Comparison of ENCODE assay signal across 22 cellular contexts in genomic region chr12:112530941-112531340, GRCh38.
DNase-seq lines count a peak whose midpoint lies in the region; ATAC-seq, FAIRE-seq and TF ChIP-seq lines count a peak whose summit lies in the region.
"Had no signal": no experiment of that assay in that cellular context is flagged by ENCODE, and none has a peak within 500 bp of the region (broad histone marks: within the 10 kb centered on the region; RNA-seq: fewer than 3 reads in every experiment).

No MANE protein-coding gene starts in this region.

- intact Hi-C loops in GM12878 (cut with micrococcal nuclease; ENCODE audit: unreplicated experiment) (no loop called here), MCF 10A (cut with micrococcal nuclease) (no loop called here)

- CTCF ChIA-PET in GM12878 (lab: Yijun Ruan, JAX): no interaction called here
- CTCF ChIA-PET in MCF 10A (lab: Yijun Ruan, JAX): no interaction called here

- POLR2A ChIA-PET in GM12878 (lab: Charles Lee): no interaction called here
- POLR2A ChIA-PET in MCF 10A (lab: Yijun Ruan, JAX): no interaction called here

- H3K27me3 ChIP-seq in KMS-11 (ENCODE audit: insufficient read depth, low read depth) (no peaks in the 10 kb centered on the region), SJSA1 (replicated peaks) (peaks cover 7% of the 10 kb centered on the region), GM12878 (replicated peaks in 1 of 2; ENCODE audit: control insufficient read depth in 2 of 2, insufficient read depth in 2 of 2, low read length in 1 of 2) (no peaks in the 10 kb centered on the region), WERI-Rb-1 (ENCODE audit: insufficient read depth, low read depth, severe bottlenecking) (peaks cover 45% of the 10 kb centered on the region)
- H3K27me3 ChIP-seq: BLaER1 treated with 17β-estradiol and CSF1 and Interleukin-3, amounts not matched to agents 10 nM and 100 nM had no signal

- H3K9ac ChIP-seq in KMS-11: no peak overlapping the region
- no peak overlapping the region for H3K9ac ChIP-seq in GM12878 (ENCODE audit: control insufficient read depth, insufficient read depth, low read length)
- H3K9ac ChIP-seq: BLaER1 treated with 17β-estradiol and CSF1 and Interleukin-3, amounts not matched to agents 10 nM and 100 nM had no signal

- no peaks in the 10 kb centered on the region for H3K9me3 Mint-ChIP-seq in MCF 10A (ENCODE audit: unreplicated experiment)
- H3K9me3 Mint-ChIP-seq: CD4-positive, alpha-beta T cell; CD8-positive, alpha-beta T cell had no signal

- H3K9me3 ChIP-seq in SJSA1 (replicated peaks) (peaks cover 51% of the 10 kb centered on the region), GM12878 (replicated peaks; ENCODE audit: control insufficient read depth, insufficient read depth, low read length) (no peaks in the 10 kb centered on the region), WERI-Rb-1 (ENCODE audit: severe bottlenecking) (no peaks in the 10 kb centered on the region)
- H3K9me3 ChIP-seq: A549, Caco-2 had no signal

- H3K4me3 ChIP-seq in KMS-11 (IDR thresholded peaks at IDR 0.05; ENCODE audit: insufficient read depth, low read depth, low read length) (no peak overlapping the region), SJSA1 (no peak overlapping the region), GM12878 (no peak overlapping the region), WERI-Rb-1 (ENCODE audit: low read depth, low read length) (no peak overlapping the region)
- H3K4me3 ChIP-seq: A549; BLaER1 treated with 17β-estradiol and CSF1 and Interleukin-3, amounts not matched to agents 10 nM and 100 nM had no signal

- H3K4me2 ChIP-seq in KMS-11 (0 out of 2 replicates have a peak overlapping the region, but pooled peaks have one; percentile 9), GM12878 (ENCODE audit: control insufficient read depth, insufficient read depth) (0 out of 2 replicates have a peak overlapping the region, but pooled peaks have one; percentile 13)
- H3K4me2 ChIP-seq: A549; BLaER1 treated with 17β-estradiol and CSF1 and Interleukin-3, amounts not matched to agents 10 nM and 100 nM had no signal

- no peak for TF ChIP-seq CTCF in KMS-11 (conservative IDR thresholded peaks at IDR 0.05; ENCODE audit: low read depth, low read length)
- TF ChIP-seq CTCF in GM12878 (IDR thresholded peaks at IDR 0.05 in 2 of 3, conservative IDR thresholded peaks at IDR 0.05 in 1 of 3; ENCODE audit: control insufficient read depth in 2 of 3, extremely low read depth in 1 of 3, insufficient read depth in 1 of 3, low read depth in 3 of 3, low read length in 3 of 3): no peak
- no peak for TF ChIP-seq CTCF in MCF 10A (IDR thresholded peaks at IDR 0.05; ENCODE audit: unreplicated experiment)
- no peak for TF ChIP-seq CTCF in WERI-Rb-1 (IDR thresholded peaks at IDR 0.05; ENCODE audit: low read depth, low read length)

- no peak for TF ChIP-seq POLR2A in GM12878 (IDR thresholded peaks at IDR 0.05; ENCODE audit: low read depth, low read length)

- H3K27me3 Mint-ChIP-seq in MCF 10A (ENCODE audit: insufficient read depth, unreplicated experiment): no peaks in the 10 kb centered on the region
- H3K27me3 Mint-ChIP-seq: CD4-positive, alpha-beta T cell had no signal

- no peaks in the 10 kb centered on the region for H3K79me2 ChIP-seq in KMS-11 (ENCODE audit: insufficient read depth, low read depth)
- H3K79me2 ChIP-seq in GM12878 (ENCODE audit: control insufficient read depth, insufficient read depth, low read length): no peaks in the 10 kb centered on the region

- no peaks in the 10 kb centered on the region for H3K36me3 ChIP-seq in KMS-11 (ENCODE audit: insufficient read depth)
- no peaks in the 10 kb centered on the region for H3K36me3 ChIP-seq in SJSA1
- H3K36me3 ChIP-seq in GM12878 (ENCODE audit: control insufficient read depth in 2 of 2, insufficient read depth in 2 of 2, low read length in 1 of 2): no peaks in the 10 kb centered on the region
- H3K36me3 ChIP-seq in WERI-Rb-1: no peaks in the 10 kb centered on the region
- H3K36me3 ChIP-seq: BLaER1 treated with 17β-estradiol and CSF1 and Interleukin-3, amounts not matched to agents 10 nM and 100 nM had no signal

- RAD21 ChIA-PET in GM12878 (lab: Charles Lee; ENCODE audit: unreplicated experiment): no interaction called here

- peaks cover 9% of the 10 kb centered on the region for H3K4me1 ChIP-seq in KMS-11 (ENCODE audit: low read depth, poor library complexity, severe bottlenecking)
- no peaks in the 10 kb centered on the region for H3K4me1 ChIP-seq in SJSA1 (replicated peaks)
- H3K4me1 ChIP-seq in GM12878 (ENCODE audit: control insufficient read depth, insufficient read depth, low read length): no peaks in the 10 kb centered on the region
- H3K4me1 ChIP-seq: A549; BLaER1 treated with 17β-estradiol and CSF1 and Interleukin-3, amounts not matched to agents 10 nM and 100 nM; Caco-2 had no signal

- ATAC-seq in GM12878: no peak; the same call in 2 of the 3 replicates
- ATAC-seq: A549; CD8-positive, alpha-beta T cell had no signal

- 0% methylated on average over 2 of the region's 2 CpGs for WGBS in GM12878 (ENCODE audit: insufficient coverage, insufficient replicate concordance, low lambda C conversion rate, missing lambda C conversion rate)

- no peaks in the 10 kb centered on the region for H3K4me1 Mint-ChIP-seq in MCF 10A (ENCODE audit: insufficient read depth, unreplicated experiment)
- H3K4me1 Mint-ChIP-seq: B cell had no signal

- no peak for TF ChIP-seq EP300 in GM12878 (IDR thresholded peaks at IDR 0.05; ENCODE audit: borderline replicate concordance in 1 of 2, control insufficient read depth in 1 of 2, low read depth in 2 of 2, low read length in 2 of 2)

- DNase-seq in SJSA1 (ENCODE audit: low read depth in 1 of 2, low spot score in 2 of 2): peak; percentile 62 to 63
- DNase-seq in GM12878 (ENCODE audit: low read depth, low spot score): no peak
- no peak for DNase-seq in MCF 10A (ENCODE audit: unreplicated experiment)
- DNase-seq in NCI-H345 (lab: John Stamatoyannopoulos, UW): no peak
- no peak for DNase-seq in WERI-Rb-1
- DNase-seq: AML-193; Caco-2; Calu3; CD4-positive, alpha-beta T cell; CD8-positive, alpha-beta T cell; DMS79 treated with DMSO at 0.1 percent for 48 hours; GF-D8 had no signal

- H2AFZ ChIP-seq in KMS-11 (ENCODE audit: low read depth) (no peak overlapping the region), GM12878 (ENCODE audit: control insufficient read depth, low read depth, low read length) (no peak overlapping the region)

- no peak for FAIRE-seq in GM12878 (lab: Jason Lieb, UNC)
- FAIRE-seq: A549, D721Med, G401.6, GM12892, GM18507 had no signal

- SMC1A ChIA-PET in GM12878 (lab: Charles Lee; ENCODE audit: uncharacterized antibody, unreplicated experiment): no interaction called here

- BruUV-seq in GM12878 (replicated peaks; lab: Mats Ljungman, UMichigan) (no TSS peak), MCF 10A (replicated peaks; lab: Mats Ljungman, UMichigan) (no TSS peak)

- in situ Hi-C loops in GM12878 (cut with MboI): no loop called here

- H3K27ac Mint-ChIP-seq in MCF 10A (ENCODE audit: low read depth, unreplicated experiment): no peak overlapping the region
- H3K27ac Mint-ChIP-seq: B cell; CD4-positive, alpha-beta T cell; CD8-positive, alpha-beta T cell had no signal

- no peaks in the 10 kb centered on the region for H3K36me3 Mint-ChIP-seq in MCF 10A (ENCODE audit: insufficient read depth, unreplicated experiment)
- H3K36me3 Mint-ChIP-seq: CD8-positive, alpha-beta T cell had no signal

- H3K4me3 Mint-ChIP-seq in MCF 10A (ENCODE audit: unreplicated experiment): no peak overlapping the region
- H3K4me3 Mint-ChIP-seq: B cell; CD4-positive, alpha-beta T cell; CD8-positive, alpha-beta T cell had no signal

- H3K27ac ChIP-seq in KMS-11: no peak overlapping the region
- H3K27ac ChIP-seq in SJSA1: no peak overlapping the region
- H3K27ac ChIP-seq in GM12878 (ENCODE audit: control insufficient read depth, insufficient read depth): no peak overlapping the region
- no peak overlapping the region for H3K27ac ChIP-seq in WERI-Rb-1
- H3K27ac ChIP-seq: 22Rv1; A549; BLaER1 treated with 17β-estradiol and CSF1 and Interleukin-3, amounts not matched to agents 10 nM and 100 nM; C4-2B had no signal

- no peaks in the 10 kb centered on the region for H4K20me1 ChIP-seq in KMS-11 (ENCODE audit: insufficient read depth)
- H4K20me1 ChIP-seq in GM12878 (ENCODE audit: control insufficient read depth, insufficient read depth): no peaks in the 10 kb centered on the region
- H4K20me1 ChIP-seq: BLaER1 treated with 17β-estradiol and CSF1 and Interleukin-3, amounts not matched to agents 10 nM and 100 nM had no signal

- no peak for TF ChIP-seq RAD21 in GM12878 (IDR thresholded peaks at IDR 0.05; ENCODE audit: insufficient read depth, low read depth, low read length)

TF ChIP-seq in GM12878, 131 proteins besides CTCF, POLR2A, EP300 and RAD21 (continues in another document):
- TF ChIP-seq CREM (IDR thresholded peaks at IDR 0.05; ENCODE audit: low read depth): no peak
- no peak for TF ChIP-seq SKIL (IDR thresholded peaks at IDR 0.05; ENCODE audit: low read depth, poor library complexity, severe bottlenecking)
- no peak for TF ChIP-seq ATF7 (IDR thresholded peaks at IDR 0.05; ENCODE audit: low read depth)
- TF ChIP-seq NBN (IDR thresholded peaks at IDR 0.05): no peak
- TF ChIP-seq NRF1 (conservative IDR thresholded peaks at IDR 0.05; ENCODE audit: low read depth, low read length): no peak
- TF ChIP-seq TAF1 (IDR thresholded peaks at IDR 0.05; ENCODE audit: borderline replicate concordance, low read depth, low read length): no peak

Comparison
In these comparisons a context has a peak if more than half of its experiments do, and no peak if none do; other contexts are left out.
1. DNase-seq: peak in SJSA1 (2 of 2); none in GM12878 (single experiment), MCF 10A (single experiment), NCI-H345 (single experiment) and WERI-Rb-1 (single experiment).